Comparison of ENCODE assay signal across 8 cellular contexts in genomic region chr20:48635791-48636267, GRCh38.
DNase-seq lines count a peak whose midpoint lies in the region; ATAC-seq, FAIRE-seq and TF ChIP-seq lines count a peak whose summit lies in the region.

No MANE protein-coding gene starts in this region.

- H3K4ac ChIP-seq in H1 (replicated peaks; ENCODE audit: insufficient read length, low read depth, low read length), result no peak overlapping the region

- H3K27me3 ChIP-seq in A673 (replicated peaks; ENCODE audit: insufficient read depth, low read depth, low read length, poor library complexity) (no peaks in the 10 kb centered on the region), H1 (replicated peaks in 1 of 4; ENCODE audit: control insufficient read depth in 3 of 4, extremely low read depth in 1 of 4, insufficient read depth in 3 of 4, low read length in 3 of 4) (no peaks in the 10 kb centered on the region)

- TF ChIP-seq POLR2A in H1 (IDR thresholded peaks at IDR 0.05; ENCODE audit: control extremely low read depth in 1 of 2, low read depth in 2 of 2, low read length in 2 of 2), result no peak

- TF ChIP-seq CTCF in A673 (conservative IDR thresholded peaks at IDR 0.05; ENCODE audit: low read depth, low read length) (peak; percentile 97), GM12875 (IDR thresholded peaks at IDR 0.05; ENCODE audit: borderline replicate concordance, insufficient read depth, low read depth, low read length) (peak; percentile 94), H1 (IDR thresholded peaks at IDR 0.05; ENCODE audit: control extremely low read depth in 1 of 3, insufficient read depth in 1 of 3, low read depth in 1 of 3, low read length in 3 of 3) (peak; percentile 84 to 96 (median 94))

- TF ChIP-seq RAD21 in H1 (IDR thresholded peaks at IDR 0.05 in 1 of 2, conservative IDR thresholded peaks at IDR 0.05 in 1 of 2; ENCODE audit: low read depth in 2 of 2, low read length in 2 of 2), result peak; percentile 93 to 95

- H3K9me3 ChIP-seq in A673 (ENCODE audit: low read depth, low read length, poor library complexity, severe bottlenecking) (no peaks in the 10 kb centered on the region), H1 (ENCODE audit: insufficient read depth in 2 of 2, low read depth in 1 of 2, low read length in 1 of 2) (no peaks in the 10 kb centered on the region)

- no peak overlapping the region for H4K91ac ChIP-seq in H1 (replicated peaks; ENCODE audit: insufficient read length, low read length)

- POLR2A ChIA-PET in A673 (lab: Charles Lee; ENCODE audit: low non-redundant PET) (no interaction called here), H1 (lab: Charles Lee; ENCODE audit: partially characterized antibody) (no interaction called here)
- POLR2A ChIA-PET in activated CD8-positive, alpha-beta T cell treated with anti-CD3 and anti-CD28 coated beads, Interleukin-2, amount 10 ng/mL, durations not matched to agents 7 days and 5 days (lab: Charles Lee), result interaction anchor here (0.6 kb wide), 1 partner anchor 12 kb away, joined by 3 read pairs; no protein-coding TSS in a partner anchor

- TF ChIP-seq EP300 in H1 (IDR thresholded peaks at IDR 0.05; ENCODE audit: borderline replicate concordance in 1 of 2, low read depth in 2 of 2, low read length in 2 of 2), result no peak

- H3K27ac ChIP-seq in A673 (ENCODE audit: low read depth, low read length, poor library complexity, severe bottlenecking) (peak overlapping the region; percentile 60), H1 (ENCODE audit: low read depth, low read length) (no peak overlapping the region)

- no peaks in the 10 kb centered on the region for H3K27me3 Mint-ChIP-seq in activated CD8-positive, alpha-beta T cell treated with anti-CD3 and anti-CD28 coated beads, Interleukin-2, amount 10 ng/mL, durations not matched to agents 7 days and 5 days (ENCODE audit: low read depth)

- no peak overlapping the region for H2BK20ac ChIP-seq in H1 (ENCODE audit: low read length)

- peak overlapping the region; percentile 71 for H3K27ac Mint-ChIP-seq in activated CD8-positive, alpha-beta T cell treated with anti-CD3 and anti-CD28 coated beads, Interleukin-2, amount 10 ng/mL, durations not matched to agents 7 days and 5 days

- H2BK12ac ChIP-seq in H1 (ENCODE audit: low read depth, low read length), result no peak overlapping the region

- no peak overlapping the region for H2BK120ac ChIP-seq in H1 (replicated peaks; ENCODE audit: low read depth, low read length)

- no peak overlapping the region for H4K8ac ChIP-seq in H1 (ENCODE audit: extremely low read depth, insufficient read depth, low read length)

- CTCF ChIA-PET in A673 (lab: Charles Lee), result interaction anchor here (0.7 kb wide), 1 partner anchor 157 kb away, joined by 3 read pairs; no protein-coding TSS in a partner anchor
- CTCF ChIA-PET in activated CD8-positive, alpha-beta T cell treated with anti-CD3 and anti-CD28 coated beads, Interleukin-2, amount 10 ng/mL, durations not matched to agents 7 days and 5 days (lab: Charles Lee), result interaction anchor here (1.1 to 2.7 kb wide), 3 partner anchors 15 to 270 kb away, joined by 3 to 8 read pairs (median 8); no protein-coding TSS in a partner anchor
- CTCF ChIA-PET in H1 (lab: Charles Lee; ENCODE audit: partially characterized antibody), result interaction anchor here (0.7 to 2.8 kb wide), 11 partner anchors 11 to 459 kb away, joined by 3 to 14 read pairs (median 3); no protein-coding TSS in a partner anchor

- no peak overlapping the region for H3K18ac ChIP-seq in H1 (ENCODE audit: extremely low read depth, low read length)

- H4K5ac ChIP-seq in H1 (ENCODE audit: insufficient read length, low read depth, low read length), result no peak overlapping the region

- no peaks in the 10 kb centered on the region for H3K79me1 ChIP-seq in H1 (ENCODE audit: low read depth, low read length)

- no peak overlapping the region for H2AFZ ChIP-seq in H1 (ENCODE audit: low read length)

- H2AK5ac ChIP-seq in H1 (ENCODE audit: low read depth, low read length), result no peak overlapping the region

- no peak for FAIRE-seq in H1 (lab: Jason Lieb, UNC)

- H3K9me3 Mint-ChIP-seq in activated CD8-positive, alpha-beta T cell treated with anti-CD3 and anti-CD28 coated beads, Interleukin-2, amount 10 ng/mL, durations not matched to agents 7 days and 5 days (ENCODE audit: insufficient read depth), result no peaks in the 10 kb centered on the region

- H3K36me3 ChIP-seq in A673 (ENCODE audit: insufficient read depth, low read length, poor library complexity, severe bottlenecking), result peaks cover 95% of the 10 kb centered on the region
- no peaks in the 10 kb centered on the region for H3K36me3 ChIP-seq in H1 (ENCODE audit: control insufficient read depth in 2 of 4, insufficient read depth in 4 of 4, low read length in 3 of 4)

- BruUV-seq in A673 (replicated peaks; lab: Mats Ljungman, UMichigan), result no TSS peak

- no peak overlapping the region for H2BK15ac ChIP-seq in H1 (ENCODE audit: low read length)

- peaks cover 26% of the 10 kb centered on the region for H3K4me1 Mint-ChIP-seq in activated CD8-positive, alpha-beta T cell treated with anti-CD3 and anti-CD28 coated beads, Interleukin-2, amount 10 ng/mL, durations not matched to agents 7 days and 5 days (ENCODE audit: low read depth)

- peaks cover 3% of the 10 kb centered on the region for H3K4me1 ChIP-seq in A673 (ENCODE audit: insufficient read depth, low read length, poor library complexity, severe bottlenecking)
- H3K4me1 ChIP-seq in H1 (replicated peaks in 1 of 4; ENCODE audit: control insufficient read depth in 3 of 4, insufficient read depth in 4 of 4, low read length in 3 of 4), result peaks cover 0 to 1% (median 1%) of the 10 kb centered on the region in 4 experiments; a peak in 4 of 7 replicates

- H3K23me2 ChIP-seq in H1 (ENCODE audit: low read depth, low read length), result peaks cover 6% of the 10 kb centered on the region

- H3K36me3 Mint-ChIP-seq in activated CD8-positive, alpha-beta T cell treated with anti-CD3 and anti-CD28 coated beads, Interleukin-2, amount 10 ng/mL, durations not matched to agents 7 days and 5 days (ENCODE audit: low read depth), result peaks cover 64% of the 10 kb centered on the region

- peak; percentile 69 for DNase-seq in A673 (ENCODE audit: low spot score)
- peak; percentile 49 for DNase-seq in NCI-H69 (lab: John Stamatoyannopoulos, UW)
- DNase-seq in activated CD8-positive, alpha-beta T cell treated with anti-CD3 and anti-CD28 coated beads, Interleukin-2, amount 10 ng/mL, durations not matched to agents 7 days and 5 days, result peak; percentile 66
- DNase-seq in H1 (ENCODE audit: low read depth in 1 of 2, low spot score in 2 of 2), result peak; percentile 41 to 84
- DNase-seq in myocyte (ENCODE audit: low read depth), result peak; percentile 53
- DNase-seq in stimulated activated naive CD8-positive, alpha-beta T cell treated with anti-CD3 and anti-CD28 coated beads, Interleukin-15, Interleukin-2, amounts not matched to agents 100 U/mL and 50 U/mL, for 24 hours, result peak; percentile 82

- H3K23ac ChIP-seq in H1 (ENCODE audit: insufficient read length), result no peak overlapping the region

- no peak overlapping the region for H3K4me2 ChIP-seq in H1 (ENCODE audit: insufficient read depth in 1 of 2, low read depth in 2 of 2, low read length in 2 of 2)

- H2BK5ac ChIP-seq in H1 (ENCODE audit: low read depth, low read length), result 0 out of 2 replicates have a peak overlapping the region, but pooled peaks have one; percentile 8

- intact Hi-C loops in A673 (cut with micrococcal nuclease; ENCODE audit: unreplicated experiment), result no loop called here

- no peak overlapping the region for H3K9ac ChIP-seq in H1 (replicated peaks in 1 of 4; ENCODE audit: extremely low read depth in 1 of 4, low read depth in 3 of 4, low read length in 3 of 4)

- ATAC-seq in activated CD8-positive, alpha-beta T cell treated with anti-CD3 and anti-CD28 coated beads, Interleukin-2, amount 10 ng/mL, durations not matched to agents 7 days and 5 days, result peak; percentile 66
- peak; percentile 62 for ATAC-seq in stimulated activated naive CD8-positive, alpha-beta T cell treated with anti-CD3 and anti-CD28 coated beads, Interleukin-15, Interleukin-2, amounts not matched to agents 100 U/mL and 50 U/mL, for 24 hours
- ATAC-seq in HG03354 (IDR thresholded peaks at IDR 0.05; ENCODE audit: poor library complexity, severe bottlenecking, unreplicated experiment), result no peak

- H3K4me3 Mint-ChIP-seq in activated CD8-positive, alpha-beta T cell treated with anti-CD3 and anti-CD28 coated beads, Interleukin-2, amount 10 ng/mL, durations not matched to agents 7 days and 5 days, result no peak overlapping the region

- WGBS in H1 (ENCODE audit: extremely low coverage in 1 of 2, insufficient coverage in 1 of 2, insufficient read length in 1 of 2, insufficient replicate concordance in 2 of 2, low coverage in 1 of 2, low lambda C conversion rate in 2 of 2, missing lambda C conversion rate in 1 of 2), 2 experiments, result 44% methylated on average over 5 of the region's 5 CpGs; no CpG with 5 or more reads in 1 of the 2 experiments

- H3K56ac ChIP-seq in H1 (replicated peaks; ENCODE audit: insufficient read length, low read depth, low read length), result no peak overlapping the region

- H3K4me3 ChIP-seq in A673 (ENCODE audit: low read depth, low read length, poor library complexity, severe bottlenecking), result no peak overlapping the region
- H3K4me3 ChIP-seq in GM12875 (ENCODE audit: low read depth, low read length), result no peak overlapping the region
- H3K4me3 ChIP-seq in H1 (ENCODE audit: extremely low read depth in 1 of 4, insufficient read depth in 2 of 4, low read depth in 3 of 4, low read length in 4 of 4), result no peak overlapping the region

- no peak overlapping the region for H3K14ac ChIP-seq in H1 (ENCODE audit: insufficient read length)

- no peaks in the 10 kb centered on the region for H3K79me2 ChIP-seq in H1 (ENCODE audit: control insufficient read depth in 1 of 2, insufficient read depth in 2 of 2, low read length in 2 of 2)

- peaks cover 0 to 6% of the 10 kb centered on the region in 2 experiments for H4K20me1 ChIP-seq in H1 (replicated peaks in 1 of 2; ENCODE audit: control insufficient read depth in 1 of 2, insufficient read depth in 2 of 2, low read length in 2 of 2)

TF ChIP-seq in H1, 55 proteins besides CTCF, POLR2A, EP300 and RAD21:
- TF ChIP-seq YY1 (IDR thresholded peaks at IDR 0.05; ENCODE audit: low read depth, low read length), result peak; percentile 51; the same call in 1 of the 2 replicates
- TF ChIP-seq CHD2 (IDR thresholded peaks at IDR 0.05; ENCODE audit: low read length), result no peak
